8 cellular contexts compared by ENCODE assay signal in genomic region chr1:155228096-155228427, GRCh38. TPM values are rescaled to one million over a fixed set of nuclear protein-coding genes. Genes with fewer than 3 reads are reported as not detected.
DNase-seq lines count a peak whose midpoint lies in the region; ATAC-seq, FAIRE-seq and TF ChIP-seq lines count a peak whose summit lies in the region.

No MANE protein-coding gene starts in this region.

- H3K4me3 ChIP-seq in K562 (peak overlapping the region; percentile 51), lung (peak overlapping the region; percentile 47)

- H4K20me1 ChIP-seq in K562 (replicated peaks; ENCODE audit: control insufficient read depth, insufficient read depth, low read length) = no peaks in the 10 kb centered on the region

- BruUV-seq in K562 (replicated peaks; lab: Mats Ljungman, UMichigan) = no TSS peak

- peaks cover 37% of the 10 kb centered on the region for H3K4me1 Mint-ChIP-seq in activated naive CD4-positive, alpha-beta T cell treated with anti-CD3 and anti-CD28 coated beads, Interleukin-2, amount 10 ng/mL, durations not matched to agents 7 days and 5 days
- H3K4me1 Mint-ChIP-seq in type B pancreatic cell (ENCODE audit: unreplicated experiment) = peaks cover 24% of the 10 kb centered on the region

- H3K27ac ChIP-seq in K562 (ENCODE audit: extremely low read depth, low read depth, low read length) (peak overlapping the region; percentile 78), lung (ENCODE audit: low read depth in 1 of 2, low read length in 1 of 2) (peak overlapping the region; percentile 54 to 93)

- peak overlapping the region; percentile 90 for H3K27ac Mint-ChIP-seq in activated naive CD4-positive, alpha-beta T cell treated with anti-CD3 and anti-CD28 coated beads, Interleukin-2, amount 10 ng/mL, durations not matched to agents 7 days and 5 days
- H3K27ac Mint-ChIP-seq in type B pancreatic cell = peak overlapping the region; percentile 96

- no peak for DNase-seq in activated naive CD4-positive, alpha-beta T cell treated with anti-CD3 and anti-CD28 coated beads, Interleukin-2, amount 10 ng/mL, durations not matched to agents 7 days and 5 days
- no peak for DNase-seq in activated naive CD4-positive, alpha-beta T cell (lab: John Stamatoyannopoulos, UW)
- DNase-seq in K562 (ENCODE audit: extremely low read depth in 1 of 4, low spot score in 3 of 4) (no peak), lung (ENCODE audit: low spot score) (no peak), type B pancreatic cell (ENCODE audit: extremely low spot score, unreplicated experiment) (no peak), ecto neural progenitor cell (ENCODE audit: low spot score) (no peak), NOMO-1 treated with DMSO at 0.1 percent for 48 hours (lab: John Stamatoyannopoulos, UW; ENCODE audit: unreplicated experiment) (no peak)

- H3K27me3 Mint-ChIP-seq in activated naive CD4-positive, alpha-beta T cell treated with anti-CD3 and anti-CD28 coated beads, Interleukin-2, amount 10 ng/mL, durations not matched to agents 7 days and 5 days = peaks cover 4% of the 10 kb centered on the region
- H3K27me3 Mint-ChIP-seq in type B pancreatic cell = no peaks in the 10 kb centered on the region

- H3K27me3 ChIP-seq in K562 (ENCODE audit: control insufficient read depth in 2 of 2, insufficient read depth in 2 of 2, low read length in 2 of 2) = no peaks in the 10 kb centered on the region
- H3K27me3 ChIP-seq in lung (ENCODE audit: control insufficient read depth, insufficient read depth) = no peaks in the 10 kb centered on the region

- peaks cover 27% of the 10 kb centered on the region for H3K79me2 ChIP-seq in K562 (ENCODE audit: control insufficient read depth, insufficient read depth, low read length)

- TF ChIP-seq RAD21 in K562 (CRISPR knock-in tag; conservative IDR thresholded peaks at IDR 0.05 in 1 of 2, IDR thresholded peaks at IDR 0.05 in 1 of 2) = no peak

- intact Hi-C loops in K562 (cut with micrococcal nuclease) = no loop called here

- no peak for FAIRE-seq in K562 (lab: Jason Lieb, UNC)

- no peaks in the 10 kb centered on the region for H3K9me1 ChIP-seq in K562 (ENCODE audit: control insufficient read depth, insufficient read depth, low read length)

- H3K4me1 ChIP-seq in K562 (replicated peaks in 1 of 2; ENCODE audit: control insufficient read depth in 2 of 2, insufficient read depth in 2 of 2, low read length in 2 of 2) (peaks cover 30 to 46% of the 10 kb centered on the region in 2 experiments), lung (ENCODE audit: control insufficient read depth in 2 of 2, insufficient read depth in 2 of 2, low read length in 2 of 2) (peaks cover 0 to 7% of the 10 kb centered on the region in 2 donors)

- CTCF ChIA-PET in activated naive CD4-positive, alpha-beta T cell treated with anti-CD3 and anti-CD28 coated beads, Interleukin-2, amount 10 ng/mL, durations not matched to agents 7 days and 5 days (lab: Charles Lee) = interaction anchor here (1.1 to 6.9 kb wide), 5 partner anchors 16 to 54 kb away, joined by 4 to 69 read pairs (median 15); partner anchors contain the start of genes KRTCAP2, MTX1, THBS3 and TRIM46
- CTCF ChIA-PET in K562 (lab: Yijun Ruan, JAX; ENCODE audit: low intra/inter-chr PET ratio) = interaction anchor here (3.2 kb wide), 1 partner anchor 51 kb away, joined by 17 read pairs; no protein-coding TSS in a partner anchor

- H3K36me3 ChIP-seq in K562 (ENCODE audit: control insufficient read depth, insufficient read depth, low read length) (no peaks in the 10 kb centered on the region; the same call in 2 of the 3 replicates), lung (ENCODE audit: control insufficient read depth in 2 of 2, insufficient read depth in 2 of 2, low read length in 2 of 2) (no peaks in the 10 kb centered on the region)

- POLR2A ChIA-PET in K562 (lab: Yijun Ruan, JAX) = interaction anchor here (0.6 to 0.7 kb wide), 2 partner anchors 16 to 112 kb away, joined by 3 read pairs; no protein-coding TSS in a partner anchor

- H2AFZ ChIP-seq in K562 (ENCODE audit: low read depth, low read length) = peak overlapping the region; percentile 81

- no peak for TF ChIP-seq POLR2A in K562 (conservative IDR thresholded peaks at IDR 0.05)

- in situ Hi-C loops in K562 (cut with MboI) = no loop called here

- H3K4me3 Mint-ChIP-seq in activated naive CD4-positive, alpha-beta T cell treated with anti-CD3 and anti-CD28 coated beads, Interleukin-2, amount 10 ng/mL, durations not matched to agents 7 days and 5 days = peak overlapping the region; percentile 88
- peak overlapping the region; percentile 94 for H3K4me3 Mint-ChIP-seq in type B pancreatic cell

- peak overlapping the region; percentile 84 for H3K4me2 ChIP-seq in K562 (ENCODE audit: insufficient read depth, low read length)

- TF ChIP-seq CTCF in K562 (IDR thresholded peaks at IDR 0.05 in 2 of 3, conservative IDR thresholded peaks at IDR 0.05 in 1 of 3; ENCODE audit: insufficient read depth in 2 of 3, low read depth in 1 of 3, low read length in 3 of 3) (no peak), lung (IDR thresholded peaks at IDR 0.05; ENCODE audit: control extremely low read depth, extremely low read depth) (no peak), type B pancreatic cell (conservative IDR thresholded peaks at IDR 0.05) (no peak)

- WGBS in K562 (ENCODE audit: insufficient coverage, low coverage, missing lambda C conversion rate) = 39% methylated on average over 9 of the region's 9 CpGs
- 54% methylated on average over 9 of the region's 9 CpGs for WGBS in lung, 2 donors

- H3K9me3 ChIP-seq in K562 (replicated peaks; ENCODE audit: control insufficient read depth, insufficient read depth, low read depth, low read length) (no peaks in the 10 kb centered on the region), lung (ENCODE audit: control insufficient read depth in 2 of 2, insufficient read depth in 1 of 2, low read length in 1 of 2) (no peaks in the 10 kb centered on the region)

- TF ChIP-seq EP300 in K562 (IDR thresholded peaks at IDR 0.05; ENCODE audit: low read length) = no peak

- ATAC-seq in K562 (no peak), lung (ENCODE audit: insufficient read depth, low FRiP score) (no peak), HG03457 (IDR thresholded peaks at IDR 0.05; ENCODE audit: unreplicated experiment) (no peak)

- no peaks in the 10 kb centered on the region for H3K9me3 Mint-ChIP-seq in activated naive CD4-positive, alpha-beta T cell treated with anti-CD3 and anti-CD28 coated beads, Interleukin-2, amount 10 ng/mL, durations not matched to agents 7 days and 5 days
- no peaks in the 10 kb centered on the region for H3K9me3 Mint-ChIP-seq in type B pancreatic cell

- peaks cover 17% of the 10 kb centered on the region for H3K36me3 Mint-ChIP-seq in activated naive CD4-positive, alpha-beta T cell treated with anti-CD3 and anti-CD28 coated beads, Interleukin-2, amount 10 ng/mL, durations not matched to agents 7 days and 5 days
- no peaks in the 10 kb centered on the region for H3K36me3 Mint-ChIP-seq in type B pancreatic cell

- peak overlapping the region; percentile 74 to 83; a peak in 3 of 4 replicates for H3K9ac ChIP-seq in K562 (ENCODE audit: insufficient read depth in 1 of 2, low read depth in 2 of 2, low read length in 2 of 2)

RNA-seq across cellular contexts. Expression of gene MTX1, which starts 19.6 kb away (rescaled TPM):
- 16.6 and 32.2 TPM in 2 replicates for total RNA-seq in K562 (2011; cell fraction: chromatin; rRNA removed; ENCODE audit: low replicate concordance)
- total RNA-seq in K562 (2011; cell fraction: nucleolus; rRNA removed) = 41.9 and 55.9 TPM in 2 replicates
- total RNA-seq in K562 (2011; cell fraction: nucleoplasm; rRNA removed) = 26.1 and 28.5 TPM in 2 replicates
- total RNA-seq in K562 (2014; rRNA removed) = 98.4 and 165 TPM in 2 replicates
- 37.3 and 44.6 TPM in 2 replicates for total RNA-seq in K562 (2014; rRNA removed; fragmentation: Illumina TruSeq; extraction: Trizol)
- total RNA-seq in K562 (2015; rRNA removed; fragmentation: Illumina TruSeq; extraction: Trizol) = 65.1 and 66.9 TPM in 2 replicates
- total RNA-seq in K562 (2021) = 73.8 and 83.3 TPM in 2 replicates
- 65.8 and 73.3 TPM in 2 replicates for polyA plus RNA-seq in K562 (2011; rRNA removed)
- 102 and 177 TPM in 2 replicates for polyA plus RNA-seq in K562 (2011; cell fraction: cytosol; rRNA removed)
- 65.2 and 88.3 TPM in 2 replicates for polyA plus RNA-seq in K562 (2011; cell fraction: nucleus; rRNA removed)
- 79.8 and 86.4 TPM in 2 replicates for polyA plus RNA-seq in K562 (2012)
- 80.0 and 88.4 TPM in 2 replicates for polyA plus RNA-seq in K562 (2014; fragmentation: Illumina TruSeq; extraction: Trizol)
- polyA plus RNA-seq in K562 (2014; fragmentation: Nextera tagmentation; extraction: Ambion mirVana) = 10 to 100 TPM; 29.1 to 66.3 TPM
- 83.5 and 90.5 TPM in 2 replicates for polyA plus RNA-seq in K562 (2014; rRNA removed)
- 25.2 and 38.9 TPM in 2 replicates for polyA minus RNA-seq in K562 (2011; rRNA and poly(A)+ RNA removed)
- polyA minus RNA-seq in K562 (2011; cell fraction: cytosol; rRNA and poly(A)+ RNA removed) = 35.6 and 41.5 TPM in 2 replicates
- polyA minus RNA-seq in K562 (2011; cell fraction: nucleus; rRNA and poly(A)+ RNA removed) = 26.3 and 28.4 TPM in 2 replicates
- total RNA-seq in lung = 10 to 100 TPM; 25.6 to 46.7 TPM
- 10 to 100 TPM; 69.9 to 72.1 TPM for polyA plus RNA-seq in lung
- 34.0 and 44.2 TPM in 2 replicates for total RNA-seq in type B pancreatic cell (ENCODE audit: low replicate concordance)

RNA-seq across cellular contexts. Expression of gene THBS3, which starts 20.4 kb away (rescaled TPM):
- 41.1 and 69.3 TPM in 2 replicates for total RNA-seq in K562 (2011; cell fraction: chromatin; rRNA removed; ENCODE audit: low replicate concordance)
- total RNA-seq in K562 (2011; cell fraction: nucleolus; rRNA removed) = 30.0 and 35.2 TPM in 2 replicates
- total RNA-seq in K562 (2011; cell fraction: nucleoplasm; rRNA removed) = 23.9 and 24.2 TPM in 2 replicates
- 2.5 and 3.2 TPM in 2 replicates for total RNA-seq in K562 (2014; rRNA removed)
- 2.0 and 2.4 TPM in 2 replicates for total RNA-seq in K562 (2014; rRNA removed; fragmentation: Illumina TruSeq; extraction: Trizol)
- 3.1 and 3.4 TPM in 2 replicates for total RNA-seq in K562 (2015; rRNA removed; fragmentation: Illumina TruSeq; extraction: Trizol)
- 3.3 and 5.0 TPM in 2 replicates for total RNA-seq in K562 (2021)
- polyA plus RNA-seq in K562 (2011; rRNA removed) = 5.8 and 6.8 TPM in 2 replicates
- polyA plus RNA-seq in K562 (2011; cell fraction: cytosol; rRNA removed) = 4.3 and 5.3 TPM in 2 replicates
- 48.2 and 56.8 TPM in 2 replicates for polyA plus RNA-seq in K562 (2011; cell fraction: nucleus; rRNA removed)
- 6.7 and 14.3 TPM in 2 replicates for polyA plus RNA-seq in K562 (2012)
- polyA plus RNA-seq in K562 (2014; fragmentation: Illumina TruSeq; extraction: Trizol) = 2.5 and 3.2 TPM in 2 replicates
- polyA plus RNA-seq in K562 (2014; fragmentation: Nextera tagmentation; extraction: Ambion mirVana) = under 1 TPM; 0.59 to 0.89 TPM
- 6.6 and 8.3 TPM in 2 replicates for polyA plus RNA-seq in K562 (2014; rRNA removed)
- 4.6 TPM in 2 replicates for polyA minus RNA-seq in K562 (2011; rRNA and poly(A)+ RNA removed)
- polyA minus RNA-seq in K562 (2011; cell fraction: cytosol; rRNA and poly(A)+ RNA removed) = 2.0 and 2.3 TPM in 2 replicates
- polyA minus RNA-seq in K562 (2011; cell fraction: nucleus; rRNA and poly(A)+ RNA removed) = 7.3 and 8.8 TPM in 2 replicates
- total RNA-seq in lung = 10 to 100 TPM; 26.6 to 33.1 TPM
- 10 to 100 TPM; 11.4 to 22.1 TPM for polyA plus RNA-seq in lung
- 23.2 and 28.0 TPM in 2 replicates for total RNA-seq in type B pancreatic cell (ENCODE audit: low replicate concordance)

RNA-seq across cellular contexts. Expression of gene ENTREP3, which starts 27.2 kb away (rescaled TPM):
- total RNA-seq in K562 (2011; cell fraction: chromatin; rRNA removed; ENCODE audit: low replicate concordance) = 20.6 and 45.2 TPM in 2 replicates
- 38.6 and 38.9 TPM in 2 replicates for total RNA-seq in K562 (2011; cell fraction: nucleolus; rRNA removed)
- 36.1 and 52.0 TPM in 2 replicates for total RNA-seq in K562 (2011; cell fraction: nucleoplasm; rRNA removed)
- total RNA-seq in K562 (2014; rRNA removed) (6.4 and 10.6 TPM in 2 replicates), K562 (2014; rRNA removed; fragmentation: Illumina TruSeq; extraction: Trizol) (1.9 and 2.0 TPM in 2 replicates), K562 (2015; rRNA removed; fragmentation: Illumina TruSeq; extraction: Trizol) (3.4 and 4.1 TPM in 2 replicates), K562 (2021) (41.8 and 43.0 TPM in 2 replicates), lung (10 to 100 TPM in 1 of 2 donors, 1 to 10 TPM in 1; 9.0 to 28.7 TPM), type B pancreatic cell (ENCODE audit: low replicate concordance) (37.4 and 55.7 TPM in 2 replicates)
- polyA plus RNA-seq in K562 (2011; rRNA removed) (5.9 and 17.5 TPM in 2 replicates), K562 (2014; fragmentation: Illumina TruSeq; extraction: Trizol) (11.8 and 21.9 TPM in 2 replicates), K562 (2014; fragmentation: Nextera tagmentation; extraction: Ambion mirVana) (1 to 10 TPM; 2.0 to 2.1 TPM), K562 (2014; rRNA removed) (15.4 and 17.7 TPM in 2 replicates), lung (10 to 100 TPM in 1 of 2 donors, 1 to 10 TPM in 1; 8.4 to 16.8 TPM)
- 10.9 and 13.6 TPM in 2 replicates for polyA plus RNA-seq in K562 (2011; cell fraction: cytosol; rRNA removed)
- polyA plus RNA-seq in K562 (2011; cell fraction: nucleus; rRNA removed) = 30.5 and 33.5 TPM in 2 replicates
- 23.2 and 25.9 TPM in 2 replicates for polyA plus RNA-seq in K562 (2012)
- 3.8 and 3.9 TPM in 2 replicates for polyA minus RNA-seq in K562 (2011; rRNA and poly(A)+ RNA removed)
- 13.7 and 24.0 TPM in 2 replicates for polyA minus RNA-seq in K562 (2011; cell fraction: cytosol; rRNA and poly(A)+ RNA removed)
- 6.2 and 7.2 TPM in 2 replicates for polyA minus RNA-seq in K562 (2011; cell fraction: nucleus; rRNA and poly(A)+ RNA removed)

RNA-seq across cellular contexts. Expression of gene SCAMP3, which starts 34.1 kb away (rescaled TPM):
- total RNA-seq in K562 (2011; cell fraction: chromatin; rRNA removed; ENCODE audit: low replicate concordance) = 59.7 and 127 TPM in 2 replicates
- 178 TPM in 2 replicates for total RNA-seq in K562 (2011; cell fraction: nucleolus; rRNA removed)
- total RNA-seq in K562 (2011; cell fraction: nucleoplasm; rRNA removed) = 135 and 144 TPM in 2 replicates
- 101 and 132 TPM in 2 replicates for total RNA-seq in K562 (2014; rRNA removed)
- 13.4 and 14.2 TPM in 2 replicates for total RNA-seq in K562 (2014; rRNA removed; fragmentation: Illumina TruSeq; extraction: Trizol)
- 24.0 and 25.4 TPM in 2 replicates for total RNA-seq in K562 (2015; rRNA removed; fragmentation: Illumina TruSeq; extraction: Trizol)
- 111 TPM in 2 replicates for total RNA-seq in K562 (2021)
- polyA plus RNA-seq in K562 (2011; rRNA removed) = 100 and 140 TPM in 2 replicates
- 214 and 294 TPM in 2 replicates for polyA plus RNA-seq in K562 (2011; cell fraction: cytosol; rRNA removed)
- polyA plus RNA-seq in K562 (2011; cell fraction: nucleus; rRNA removed) = 103 and 109 TPM in 2 replicates
- polyA plus RNA-seq in K562 (2012) = 94.0 and 101 TPM in 2 replicates
- polyA plus RNA-seq in K562 (2014; fragmentation: Illumina TruSeq; extraction: Trizol) = 86.1 and 100 TPM in 2 replicates
- 10 to 100 TPM; 72.9 to 83.3 TPM for polyA plus RNA-seq in K562 (2014; fragmentation: Nextera tagmentation; extraction: Ambion mirVana)
- polyA plus RNA-seq in K562 (2014; rRNA removed) = 130 and 131 TPM in 2 replicates
- polyA minus RNA-seq in K562 (2011; rRNA and poly(A)+ RNA removed) = 57.0 and 75.1 TPM in 2 replicates
- 62.4 and 70.4 TPM in 2 replicates for polyA minus RNA-seq in K562 (2011; cell fraction: cytosol; rRNA and poly(A)+ RNA removed)
- polyA minus RNA-seq in K562 (2011; cell fraction: nucleus; rRNA and poly(A)+ RNA removed) = 16.4 and 25.2 TPM in 2 replicates
- total RNA-seq in lung = 10 to 100 TPM; 29.9 to 84.6 TPM
- 10 to 100 TPM; 55.0 to 90.3 TPM for polyA plus RNA-seq in lung
- total RNA-seq in type B pancreatic cell (ENCODE audit: low replicate concordance) = 52.0 and 58.7 TPM in 2 replicates

RNA-seq across cellular contexts. Expression of gene CLK2, which starts 45.2 kb away (rescaled TPM):
- total RNA-seq in K562 (2011; cell fraction: chromatin; rRNA removed; ENCODE audit: low replicate concordance) = 311 and 570 TPM in 2 replicates
- 299 and 331 TPM in 2 replicates for total RNA-seq in K562 (2011; cell fraction: nucleolus; rRNA removed)
- total RNA-seq in K562 (2011; cell fraction: nucleoplasm; rRNA removed) = 264 and 285 TPM in 2 replicates
- total RNA-seq in K562 (2014; rRNA removed) (36.4 and 40.2 TPM in 2 replicates), K562 (2014; rRNA removed; fragmentation: Illumina TruSeq; extraction: Trizol) (24.2 and 25.6 TPM in 2 replicates), K562 (2015; rRNA removed; fragmentation: Illumina TruSeq; extraction: Trizol) (37.0 and 39.6 TPM in 2 replicates), K562 (2021) (60.2 and 65.4 TPM in 2 replicates), lung (10 to 100 TPM; 55.5 to 56.5 TPM), type B pancreatic cell (ENCODE audit: low replicate concordance) (61.5 and 96.8 TPM in 2 replicates)
- polyA plus RNA-seq in K562 (2011; rRNA removed) (67.8 and 105 TPM in 2 replicates), K562 (2014; fragmentation: Illumina TruSeq; extraction: Trizol) (59.9 and 67.3 TPM in 2 replicates), K562 (2014; fragmentation: Nextera tagmentation; extraction: Ambion mirVana) (10 to 100 TPM; 13.5 to 15.7 TPM), K562 (2014; rRNA removed) (69.1 and 81.4 TPM in 2 replicates), lung (10 to 100 TPM; 41.1 to 53.0 TPM)
- polyA plus RNA-seq in K562 (2011; cell fraction: cytosol; rRNA removed) = 48.7 and 49.0 TPM in 2 replicates
- 890 and 922 TPM in 2 replicates for polyA plus RNA-seq in K562 (2011; cell fraction: nucleus; rRNA removed)
- 56.9 and 62.9 TPM in 2 replicates for polyA plus RNA-seq in K562 (2012)
- 58.6 and 59.3 TPM in 2 replicates for polyA minus RNA-seq in K562 (2011; rRNA and poly(A)+ RNA removed)
- 30.5 and 30.7 TPM in 2 replicates for polyA minus RNA-seq in K562 (2011; cell fraction: cytosol; rRNA and poly(A)+ RNA removed)
- 109 and 138 TPM in 2 replicates for polyA minus RNA-seq in K562 (2011; cell fraction: nucleus; rRNA and poly(A)+ RNA removed)
